Comparison of ENCODE assay signal across 20 cellular contexts in genomic region chr6:165671222-165671715, GRCh38. TPM values are rescaled to one million over a fixed set of nuclear protein-coding genes. Genes with fewer than 3 reads are reported as not detected.
DNase-seq lines count a peak whose midpoint lies in the region; TF ChIP-seq lines count a peak whose summit lies in the region.
"Had no signal": no experiment of that assay in that cellular context is flagged by ENCODE, and none has a peak within 500 bp of the region (broad histone marks: within the 10 kb centered on the region; RNA-seq: fewer than 3 reads in every experiment).

No MANE protein-coding gene starts in this region.

- H3K36me3 Mint-ChIP-seq in mesothelial cell of epicardium = no peaks in the 10 kb centered on the region

- H3K27ac Mint-ChIP-seq in mesothelial cell of epicardium = no peak overlapping the region

- peak; percentile 58 for DNase-seq in COLO668 (lab: John Stamatoyannopoulos, UW; ENCODE audit: unreplicated experiment)
- peak; percentile 21 for DNase-seq in DMS53 treated with DMSO at 0.1 percent for 48 hours (lab: John Stamatoyannopoulos, UW; ENCODE audit: unreplicated experiment)
- peak; percentile 80 for DNase-seq in NCI-H2029 (lab: John Stamatoyannopoulos, UW)
- DNase-seq in NCI-H510A treated with DMSO at 0.1 percent for 48 hours (lab: John Stamatoyannopoulos, UW) = peak; percentile 72
- no peak for DNase-seq in NCI-H2171 (lab: John Stamatoyannopoulos, UW)
- DNase-seq in mesothelial cell of epicardium (ENCODE audit: low spot score in 2 of 2, unreplicated experiment in 2 of 2) = no peak
- DNase-seq in substantia nigra (lab: John Stamatoyannopoulos, UW) = no peak
- no peak for DNase-seq in HK-2 (ENCODE audit: unreplicated experiment)
- DNase-seq: DMS79; EL; GDM1; MV-4-11; NCI-H1417 treated with DMSO at 0.1 percent for 48 hours; NCI-H187; NCI-H2171 treated with DMSO at 0.1 percent for 48 hours; NCI-H69; NK-92 treated with Interleukin-12 subunit alpha and Interleukin-12 subunit beta, amount 100 ng/mL, for 24 hours; PC-3; T-helper 2 cell had no signal

- TF ChIP-seq CTCF in mesothelial cell of epicardium (IDR thresholded peaks at IDR 0.05; ENCODE audit: unreplicated experiment) = no peak

- H3K9me3 Mint-ChIP-seq in mesothelial cell of epicardium = no peaks in the 10 kb centered on the region

- H3K4me3 Mint-ChIP-seq in mesothelial cell of epicardium = no peak overlapping the region

- no peaks in the 10 kb centered on the region for H3K4me1 Mint-ChIP-seq in mesothelial cell of epicardium

- H3K27ac ChIP-seq in substantia nigra (ENCODE audit: low read depth, low read length, poor library complexity, severe bottlenecking) = no peak overlapping the region
- H3K27ac ChIP-seq: SJSA1 had no signal

- peaks cover 64% of the 10 kb centered on the region for H3K27me3 Mint-ChIP-seq in mesothelial cell of epicardium (ENCODE audit: low read depth)

RNA-seq across cellular contexts. Expression of gene PDE10A, which starts 8.2 kb away (rescaled TPM):
- 12.8 to 14.3 TPM (median 13.0 TPM) in 3 replicates for total RNA-seq in mesothelial cell of epicardium

Comparison
In these comparisons a context has a peak if more than half of its experiments do, and no peak if none do; other contexts are left out.
1. DNase-seq: peak in COLO668 (single experiment), DMS53 treated with DMSO at 0.1 percent for 48 hours (single experiment), NCI-H2029 (single experiment) and NCI-H510A treated with DMSO at 0.1 percent for 48 hours (single experiment); none in NCI-H2171 (single experiment), mesothelial cell of epicardium (0 of 2), substantia nigra (0 of 49) and HK-2 (single experiment).